Comparison of ENCODE assay signal across 9 cellular contexts in genomic region chr2:29390131-29390530, GRCh38.
"Had no signal": no experiment of that assay in that cellular context is flagged by ENCODE, and none has a peak within 500 bp of the region (broad histone marks: within the 10 kb centered on the region; RNA-seq: fewer than 3 reads in every experiment).

No MANE protein-coding gene starts in this region.

- H2AFZ ChIP-seq: GM23248 had no signal

- H3K4me3 ChIP-seq: GM23248, HAP-1 had no signal

- ATAC-seq: HCT116, HepG2 had no signal

- H3K9me3 ChIP-seq: HAP-1 had no signal

- H3K36me3 Mint-ChIP-seq: IgD-negative memory B cell had no signal

- H3K27ac ChIP-seq: GM23248, HL-60 had no signal

- H3K9ac ChIP-seq: GM23248 had no signal

- H3K27ac Mint-ChIP-seq: HFFc6, IgD-negative memory B cell had no signal

- H3K36me3 ChIP-seq: HAP-1 had no signal

- H3K4me1 Mint-ChIP-seq: IgD-negative memory B cell had no signal

- H3K4me3 Mint-ChIP-seq: HFFc6, IgD-negative memory B cell had no signal

- H3K9me3 Mint-ChIP-seq: HFFc6, IgD-negative memory B cell had no signal

- FAIRE-seq: HepG2 had no signal

- DNase-seq: GM23248, GOT3, H7, HFFc6 had no signal

- H3K4me1 ChIP-seq: HAP-1 had no signal
